ENCODE assay signal across 26 cellular contexts in the genomic region with DNA sequence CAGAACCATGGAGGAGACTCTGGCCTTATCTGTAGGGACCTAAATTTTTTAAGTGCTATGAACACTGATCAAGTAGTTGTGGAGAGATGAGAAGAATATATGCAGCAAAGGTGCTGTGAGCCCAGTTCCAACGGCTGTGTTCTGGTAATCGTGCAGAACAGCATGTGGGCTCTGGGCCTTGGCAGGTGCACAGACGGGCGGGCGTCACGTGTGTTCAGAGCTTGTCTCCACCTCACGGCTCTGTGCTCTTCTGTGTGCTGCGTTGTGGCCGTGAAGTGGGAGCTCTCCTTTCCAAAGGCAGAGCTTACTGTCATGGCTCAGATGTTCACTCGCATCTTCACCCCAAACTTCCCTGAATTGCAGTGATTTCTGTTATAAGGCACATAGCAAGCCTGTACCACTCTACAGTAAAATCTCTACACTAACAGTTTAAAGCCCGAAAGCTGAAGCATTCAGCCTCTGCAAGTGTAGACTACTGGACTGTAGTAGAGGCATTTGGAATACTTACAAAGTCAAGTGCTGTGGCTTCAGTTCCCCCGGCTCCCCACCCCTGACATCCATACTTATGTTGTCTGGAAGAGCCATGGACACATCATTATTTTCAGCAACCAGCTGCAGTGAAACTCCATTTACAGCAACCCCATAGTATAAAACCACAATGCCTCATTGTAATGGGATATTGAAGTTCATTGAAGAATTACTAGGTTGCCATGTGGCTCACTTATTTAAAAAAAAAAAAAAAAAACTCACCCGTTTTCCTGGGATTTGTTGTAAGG. TPM values are rescaled to one million over a fixed set of nuclear protein-coding genes. Genes with fewer than 3 reads are reported as not detected.
"Had no signal": no experiment of that assay in that cellular context is flagged by ENCODE, and none has a peak within 500 bp of the region (broad histone marks: within the 10 kb centered on the region; RNA-seq: fewer than 3 reads in every experiment).

No MANE protein-coding gene starts in this region.

- H3K79me2 ChIP-seq: hepatocyte had no signal

- H3K27me3 ChIP-seq: colonic mucosa, esophagus squamous epithelium, hepatocyte, neutrophil, right lobe of liver, spleen, testis, tibial nerve, upper lobe of right lung, vagina had no signal

- DNase-seq: colonic mucosa; dermis blood vessel endothelial cell; esophagus squamous epithelium; foreskin fibroblast; kidney; left cardiac atrium; left ventricle myocardium inferior; lower lobe of right lung; mesendoderm; naive thymus-derived CD8-positive, alpha-beta T cell; retina; right lobe of liver; spleen; stimulated activated CD4-positive, alpha-beta T cell treated with anti-CD3 and anti-CD28 coated beads, Interleukin-15, amount 100 ng/mL, for 24 hours; stimulated activated CD4-positive, alpha-beta T cell treated with anti-CD3 and anti-CD28 coated beads, Interleukin-1b, Interleukin-23, amount 100 ng/mL, for 48 hours; stimulated activated CD4-positive, alpha-beta T cell treated with anti-CD3 and anti-CD28 coated beads, Interleukin-4, amount 100 ng/mL, for 24 hours; testis; upper lobe of right lung had no signal

- H3K9me3 ChIP-seq: colonic mucosa, esophagus squamous epithelium, left ventricle myocardium inferior, lower lobe of right lung, neutrophil, right lobe of liver, spleen, testis, tibial nerve, upper lobe of right lung, vagina had no signal

- H2AFZ ChIP-seq: hepatocyte had no signal

- H3K4me2 ChIP-seq: hepatocyte had no signal

- ATAC-seq: left cardiac atrium; lower lobe of right lung; naive thymus-derived CD8-positive, alpha-beta T cell; right lobe of liver; stimulated activated memory B cell treated with anti-CD40 and anti-IgM and Interleukin-4, amounts not matched to agents 10 μg/mL and 1 μg/mL and 100 μg/mL, for 72 hours; upper lobe of right lung had no signal

- H3K4me3 ChIP-seq: colonic mucosa, esophagus squamous epithelium, hepatocyte, left ventricle myocardium inferior, lower lobe of right lung, right lobe of liver, spleen, testis, tibial nerve, upper lobe of right lung, vagina had no signal

- H3K4me1 ChIP-seq: colonic mucosa, esophagus squamous epithelium, left ventricle myocardium inferior, lower lobe of right lung, right lobe of liver, testis, tibial nerve, upper lobe of right lung, vagina had no signal

- H3K27ac ChIP-seq: colonic mucosa, esophagus squamous epithelium, hepatocyte, left ventricle myocardium inferior, lower lobe of right lung, neutrophil, right lobe of liver, spleen, testis, tibial nerve, upper lobe of right lung, vagina had no signal

RNA-seq across cellular contexts. Expression of a gene that starts 27.5 kb away (rescaled TPM):
- total RNA-seq: epithelial cell of proximal tubule, esophagus squamous epithelium, kidney, left ventricle myocardium inferior, skeletal muscle tissue had no signal
- polyA plus RNA-seq: naive thymus-derived CD8-positive, alpha-beta T cell; neural cell had no signal
